Comparison of ENCODE assay signal across 1 cellular context in the genomic region with DNA sequence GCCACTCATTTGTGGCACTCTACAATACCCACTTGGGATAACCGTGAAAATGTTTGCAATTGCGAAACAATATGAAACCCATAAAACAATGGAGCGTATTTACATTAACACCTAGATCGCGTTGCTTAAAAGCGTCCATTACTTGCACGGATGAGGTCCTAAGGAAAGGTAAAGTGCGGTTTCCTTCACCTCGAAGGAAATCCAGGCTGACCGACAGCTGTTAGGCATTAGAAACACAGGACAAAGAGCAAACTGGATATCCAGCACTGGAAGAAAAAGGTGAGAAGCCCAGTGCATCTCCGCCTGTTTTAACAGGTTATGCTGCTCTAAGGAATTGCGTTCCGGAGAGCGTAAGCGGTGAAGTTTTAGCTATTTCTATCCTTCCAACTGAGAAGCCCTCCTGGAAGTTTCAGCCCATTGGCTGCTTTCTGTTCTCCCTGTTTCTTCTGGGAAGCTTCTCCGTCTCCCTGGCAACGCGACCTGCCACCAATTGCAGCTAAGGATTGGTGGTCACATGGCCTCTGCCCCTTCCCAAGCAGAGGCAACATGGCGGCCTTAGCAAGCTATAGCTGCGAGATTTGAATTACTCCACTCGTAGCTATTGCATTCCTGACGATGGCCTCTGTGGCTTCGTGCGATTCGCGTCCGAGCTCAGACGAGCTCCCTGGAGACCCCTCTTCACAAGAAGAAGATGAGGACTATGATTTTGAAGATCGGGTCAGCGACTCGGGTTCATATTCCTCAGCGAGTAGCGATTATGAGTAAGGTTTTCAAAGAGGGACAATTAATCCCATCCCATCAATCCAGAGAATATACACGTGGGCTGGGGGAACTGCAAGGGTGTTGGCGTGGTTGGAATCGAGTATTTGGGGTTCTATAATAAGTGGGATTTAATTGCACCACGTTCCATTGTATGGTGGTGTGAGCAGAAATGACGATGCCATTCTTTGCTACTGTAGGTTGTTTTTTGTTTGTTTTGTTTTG.
TF ChIP-seq lines count a peak whose summit lies in the region.

A gene (plus strand): TSS at position 538 of the 984 bp plus-strand sequence. CDS start 78 bp downstream, at position 616.

TF ChIP-seq in GM23338, 12 proteins besides CTCF, POLR2A, EP300 and RAD21 (continued from another document):
- TF ChIP-seq, protein P1, sequence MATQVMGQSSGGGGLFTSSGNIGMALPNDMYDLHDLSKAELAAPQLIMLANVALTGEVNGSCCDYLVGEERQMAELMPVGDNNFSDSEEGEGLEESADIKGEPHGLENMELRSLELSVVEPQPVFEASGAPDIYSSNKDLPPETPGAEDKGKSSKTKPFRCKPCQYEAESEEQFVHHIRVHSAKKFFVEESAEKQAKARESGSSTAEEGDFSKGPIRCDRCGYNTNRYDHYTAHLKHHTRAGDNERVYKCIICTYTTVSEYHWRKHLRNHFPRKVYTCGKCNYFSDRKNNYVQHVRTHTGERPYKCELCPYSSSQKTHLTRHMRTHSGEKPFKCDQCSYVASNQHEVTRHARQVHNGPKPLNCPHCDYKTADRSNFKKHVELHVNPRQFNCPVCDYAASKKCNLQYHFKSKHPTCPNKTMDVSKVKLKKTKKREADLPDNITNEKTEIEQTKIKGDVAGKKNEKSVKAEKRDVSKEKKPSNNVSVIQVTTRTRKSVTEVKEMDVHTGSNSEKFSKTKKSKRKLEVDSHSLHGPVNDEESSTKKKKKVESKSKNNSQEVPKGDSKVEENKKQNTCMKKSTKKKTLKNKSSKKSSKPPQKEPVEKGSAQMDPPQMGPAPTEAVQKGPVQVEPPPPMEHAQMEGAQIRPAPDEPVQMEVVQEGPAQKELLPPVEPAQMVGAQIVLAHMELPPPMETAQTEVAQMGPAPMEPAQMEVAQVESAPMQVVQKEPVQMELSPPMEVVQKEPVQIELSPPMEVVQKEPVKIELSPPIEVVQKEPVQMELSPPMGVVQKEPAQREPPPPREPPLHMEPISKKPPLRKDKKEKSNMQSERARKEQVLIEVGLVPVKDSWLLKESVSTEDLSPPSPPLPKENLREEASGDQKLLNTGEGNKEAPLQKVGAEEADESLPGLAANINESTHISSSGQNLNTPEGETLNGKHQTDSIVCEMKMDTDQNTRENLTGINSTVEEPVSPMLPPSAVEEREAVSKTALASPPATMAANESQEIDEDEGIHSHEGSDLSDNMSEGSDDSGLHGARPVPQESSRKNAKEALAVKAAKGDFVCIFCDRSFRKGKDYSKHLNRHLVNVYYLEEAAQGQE (IDR thresholded peaks at IDR 0.05; ENCODE audit: unreplicated experiment): no peak
- TF ChIP-seq ZNF114 (CRISPR knock-in tag; IDR thresholded peaks at IDR 0.05): no peak
- TF ChIP-seq EZH2 (IDR thresholded peaks at IDR 0.05; ENCODE audit: low read depth, unreplicated experiment): no peak
- no peak for TF ChIP-seq JUNB (IDR thresholded peaks at IDR 0.05; ENCODE audit: unreplicated experiment)
- peak; percentile 59 for TF ChIP-seq POLR2AphosphoS5 (IDR thresholded peaks at IDR 0.05; ENCODE audit: low read depth)
- TF ChIP-seq, protein P2, sequence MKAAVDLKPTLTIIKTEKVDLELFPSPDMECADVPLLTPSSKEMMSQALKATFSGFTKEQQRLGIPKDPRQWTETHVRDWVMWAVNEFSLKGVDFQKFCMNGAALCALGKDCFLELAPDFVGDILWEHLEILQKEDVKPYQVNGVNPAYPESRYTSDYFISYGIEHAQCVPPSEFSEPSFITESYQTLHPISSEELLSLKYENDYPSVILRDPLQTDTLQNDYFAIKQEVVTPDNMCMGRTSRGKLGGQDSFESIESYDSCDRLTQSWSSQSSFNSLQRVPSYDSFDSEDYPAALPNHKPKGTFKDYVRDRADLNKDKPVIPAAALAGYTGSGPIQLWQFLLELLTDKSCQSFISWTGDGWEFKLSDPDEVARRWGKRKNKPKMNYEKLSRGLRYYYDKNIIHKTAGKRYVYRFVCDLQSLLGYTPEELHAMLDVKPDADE (IDR thresholded peaks at IDR 0.05): no peak
- TF ChIP-seq EZH2phosphoT487 (IDR thresholded peaks at IDR 0.05; ENCODE audit: unreplicated experiment): no peak
